ENCODE assay signal across 19 cellular contexts in genomic region chr12:26128180-26128579, GRCh38. TPM values are rescaled to one million over a fixed set of nuclear protein-coding genes. Genes with fewer than 3 reads are reported as not detected.
DNase-seq lines count a peak whose midpoint lies in the region; ATAC-seq, FAIRE-seq and TF ChIP-seq lines count a peak whose summit lies in the region.
"Had no signal": no experiment of that assay in that cellular context is flagged by ENCODE, and none has a peak within 500 bp of the region (broad histone marks: within the 10 kb centered on the region; RNA-seq: fewer than 3 reads in every experiment).

No MANE protein-coding gene starts in this region.

- no peak for ATAC-seq in HepG2
- no peak for ATAC-seq in GM19035 (IDR thresholded peaks at IDR 0.05; ENCODE audit: unreplicated experiment)
- ATAC-seq: A549; CD8-positive, alpha-beta T cell; K562 had no signal

- H3K9me2 ChIP-seq in GM23248 (ENCODE audit: insufficient read depth), result no peaks in the 10 kb centered on the region
- H3K9me2 ChIP-seq in PC-9 (ENCODE audit: insufficient read depth), result no peaks in the 10 kb centered on the region

- H3K4me3 ChIP-seq in GM23248 (no peak overlapping the region), PC-9 (peak overlapping the region; percentile 87; the same call in 1 of the 2 replicates), fibroblast of the aortic adventitia (ENCODE audit: low read depth, low read length) (no peak overlapping the region), HepG2 (replicated peaks in 1 of 3; ENCODE audit: insufficient read depth in 1 of 3, low read depth in 2 of 3, low read length in 3 of 3) (no peak overlapping the region), esophagus squamous epithelium (no peak overlapping the region)
- H3K4me3 ChIP-seq: A549, K562, Peyer's patch had no signal

- H3K27me3 ChIP-seq in GM23248 (replicated peaks; ENCODE audit: insufficient read depth), result no peaks in the 10 kb centered on the region
- H3K27me3 ChIP-seq in PC-9 (ENCODE audit: insufficient read depth, low read depth), result no peaks in the 10 kb centered on the region
- H3K27me3 ChIP-seq in HepG2 (ENCODE audit: control insufficient read depth in 1 of 2, insufficient read depth in 2 of 2, low read length in 2 of 2), result peaks cover 12 to 63% of the 10 kb centered on the region in 2 experiments
- H3K27me3 ChIP-seq in esophagus squamous epithelium, result peaks cover 0 to 77% (median under 1%) of the 10 kb centered on the region in 4 donors
- H3K27me3 ChIP-seq: Peyer's patch had no signal

- H3K79me2 ChIP-seq in GM23248 (ENCODE audit: insufficient read depth) (no peaks in the 10 kb centered on the region), PC-9 (ENCODE audit: low read depth) (peaks cover 32% of the 10 kb centered on the region), HepG2 (ENCODE audit: insufficient read depth, low read length) (no peaks in the 10 kb centered on the region)

- no peak overlapping the region for H3K27ac Mint-ChIP-seq in activated naive CD4-positive, alpha-beta T cell treated with anti-CD3 and anti-CD28 coated beads for 36 hours
- H3K27ac Mint-ChIP-seq: CD8-positive, alpha-beta T cell; H9 had no signal

- peaks cover 17% of the 10 kb centered on the region for H3K4me1 Mint-ChIP-seq in activated naive CD4-positive, alpha-beta T cell treated with anti-CD3 and anti-CD28 coated beads for 36 hours (ENCODE audit: low read depth)

- DNase-seq in AG20443 (ENCODE audit: low spot score) (peak; percentile 13), GM23248 (peak; percentile 36), PC-9 (peak in 1 of 2 experiments; percentile 69), fibroblast of the aortic adventitia (ENCODE audit: low read depth) (peak; percentile 55), HepG2 (ENCODE audit: low spot score) (no peak), esophagus squamous epithelium (lab: John Stamatoyannopoulos, UW) (no peak)
- DNase-seq in activated naive CD4-positive, alpha-beta T cell treated with anti-CD3 and anti-CD28 coated beads for 36 hours, result no peak
- DNase-seq: CD8-positive, alpha-beta T cell; H9; NCI-H1092; NCI-H1694 treated with DMSO at 0.1 percent for 48 hours; NCI-H774; Peyer's patch; SHP77 had no signal

- H2AFZ ChIP-seq in GM23248, result no peak overlapping the region
- no peak overlapping the region for H2AFZ ChIP-seq in PC-9
- no peak overlapping the region for H2AFZ ChIP-seq in HepG2 (ENCODE audit: low read length)

- peaks cover 33% of the 10 kb centered on the region for H3F3A ChIP-seq in GM23248 (ENCODE audit: insufficient read depth)
- peaks cover 52% of the 10 kb centered on the region for H3F3A ChIP-seq in PC-9 (ENCODE audit: insufficient read depth, low read depth)

- H3K9me3 ChIP-seq in GM23248 (ENCODE audit: low read depth) (no peaks in the 10 kb centered on the region), PC-9 (ENCODE audit: insufficient read depth, low read depth) (no peaks in the 10 kb centered on the region), HepG2 (ENCODE audit: low read length) (no peaks in the 10 kb centered on the region), esophagus squamous epithelium (no peaks in the 10 kb centered on the region)
- H3K9me3 ChIP-seq: A549, Peyer's patch had no signal

- H3K36me3 ChIP-seq in GM23248 (ENCODE audit: low read depth) (no peaks in the 10 kb centered on the region), PC-9 (ENCODE audit: low read depth) (no peaks in the 10 kb centered on the region; the same call in 1 of the 2 replicates), HepG2 (replicated peaks in 1 of 2; ENCODE audit: control insufficient read depth in 1 of 2, insufficient read depth in 2 of 2, low read length in 2 of 2) (no peaks in the 10 kb centered on the region), esophagus squamous epithelium (no peaks in the 10 kb centered on the region)
- H3K36me3 ChIP-seq: Peyer's patch had no signal

- H3K27ac ChIP-seq in GM23248 (no peak overlapping the region), PC-9 (peak overlapping the region; percentile 97), HepG2 (ENCODE audit: extremely low read length, insufficient read depth, low read length) (no peak overlapping the region), esophagus squamous epithelium (no peak overlapping the region)
- H3K27ac ChIP-seq: A549, Peyer's patch had no signal

- in situ Hi-C loops in GM23248 (cut with MboI) (no loop called here), HepG2 (cut with HindIII; ENCODE audit: extremely low pct_ligation_motif_present, low pct_unique_long_range_greater_than_20kb) (loop anchor here (10.0 kb wide), 1 partner anchor 187 kb away; no protein-coding TSS in a partner anchor)

- TF ChIP-seq CTCF in PC-9 (conservative IDR thresholded peaks at IDR 0.05) (no peak), fibroblast of the aortic adventitia (IDR thresholded peaks at IDR 0.05; ENCODE audit: insufficient read depth, low read length) (no peak), HepG2 (CRISPR knock-in tag; IDR thresholded peaks at IDR 0.05) (no peak), esophagus squamous epithelium (IDR thresholded peaks at IDR 0.05) (no peak)

- no peak for TF ChIP-seq RAD21 in HepG2 (CRISPR knock-in tag; IDR thresholded peaks at IDR 0.05)

- H4K20me1 ChIP-seq in GM23248 (ENCODE audit: insufficient read depth) (no peaks in the 10 kb centered on the region), PC-9 (ENCODE audit: insufficient read depth) (no peaks in the 10 kb centered on the region), HepG2 (ENCODE audit: insufficient read depth, low read length) (no peaks in the 10 kb centered on the region)

- H3K4me2 ChIP-seq in GM23248 (ENCODE audit: unreplicated experiment) (no peak overlapping the region), PC-9 (peak overlapping the region; percentile 99), HepG2 (ENCODE audit: low read depth, low read length) (no peak overlapping the region)
- H3K4me2 ChIP-seq: A549 had no signal

- H3K4me3 Mint-ChIP-seq in activated naive CD4-positive, alpha-beta T cell treated with anti-CD3 and anti-CD28 coated beads for 36 hours, result no peak overlapping the region

- POLR2A ChIA-PET in PC-9 (lab: Charles Lee; ENCODE audit: unreplicated experiment), result interaction anchor here (0.5 to 0.8 kb wide), 6 partner anchors 28 to 524 kb away, joined by 3 to 16 read pairs (median 6); no protein-coding TSS in a partner anchor
- POLR2A ChIA-PET in HepG2 (lab: Yijun Ruan, JAX), result no interaction called here

- peaks cover 25% of the 10 kb centered on the region for H3K4me1 ChIP-seq in GM23248 (ENCODE audit: insufficient read depth)
- peaks cover 25% of the 10 kb centered on the region for H3K4me1 ChIP-seq in PC-9 (replicated peaks; ENCODE audit: insufficient read depth)
- H3K4me1 ChIP-seq in HepG2 (ENCODE audit: insufficient read depth, low read length), result peaks cover 15% of the 10 kb centered on the region
- peaks cover 16 to 40% (median 31%) of the 10 kb centered on the region in 3 donors for H3K4me1 ChIP-seq in esophagus squamous epithelium

- CTCF ChIA-PET in PC-9 (lab: Charles Lee) (interaction anchor here (0.9 to 1.0 kb wide), 2 partner anchors 25 to 146 kb away, joined by 3 read pairs; no protein-coding TSS in a partner anchor), HepG2 (lab: Yijun Ruan, JAX; ENCODE audit: low intra/inter-chr PET ratio, low total read pairs) (no interaction called here)
- CTCF ChIA-PET in activated naive CD4-positive, alpha-beta T cell treated with anti-CD3 and anti-CD28 coated beads for 36 hours (lab: Charles Lee), result interaction anchor here (1.8 kb wide), 1 partner anchor 9 kb away, joined by 5 read pairs; no protein-coding TSS in a partner anchor

- TF ChIP-seq POLR2A in HepG2 (IDR thresholded peaks at IDR 0.05; ENCODE audit: insufficient read depth in 1 of 2, low read depth in 2 of 2, low read length in 2 of 2) (no peak), esophagus squamous epithelium (IDR thresholded peaks at IDR 0.05) (no peak)

- H3K27me3 Mint-ChIP-seq in activated naive CD4-positive, alpha-beta T cell treated with anti-CD3 and anti-CD28 coated beads for 36 hours (ENCODE audit: low read depth), result peaks cover 68% of the 10 kb centered on the region

- TF ChIP-seq EP300 in HepG2 (IDR thresholded peaks at IDR 0.05; ENCODE audit: low read depth in 2 of 2, low read length in 2 of 2), result no peak
- TF ChIP-seq EP300 in HepG2 (CRISPR knock-in tag; IDR thresholded peaks at IDR 0.05; ENCODE audit: borderline replicate concordance), result no peak

- no peaks in the 10 kb centered on the region for H3K36me3 Mint-ChIP-seq in activated naive CD4-positive, alpha-beta T cell treated with anti-CD3 and anti-CD28 coated beads for 36 hours (ENCODE audit: low read depth)
- H3K36me3 Mint-ChIP-seq: CD8-positive, alpha-beta T cell had no signal

- BruUV-seq in PC-9 (replicated peaks; lab: Mats Ljungman, UMichigan) (no TSS peak), HepG2 (replicated peaks; lab: Mats Ljungman, UMichigan) (no TSS peak)

- H3K9ac ChIP-seq in GM23248 (no peak overlapping the region), HepG2 (ENCODE audit: insufficient read depth, low read depth, low read length) (no peak overlapping the region)

- no peaks in the 10 kb centered on the region for H3K9me3 Mint-ChIP-seq in activated naive CD4-positive, alpha-beta T cell treated with anti-CD3 and anti-CD28 coated beads for 36 hours
- H3K9me3 Mint-ChIP-seq: CD8-positive, alpha-beta T cell had no signal

- intact Hi-C loops in PC-9 (cut with micrococcal nuclease; ENCODE audit: unreplicated experiment) (no loop called here), HepG2 (cut with micrococcal nuclease; ENCODE audit: unreplicated experiment) (no loop called here), esophagus squamous epithelium (cut with DNase I) (no loop called here)
- intact Hi-C loops in activated naive CD4-positive, alpha-beta T cell treated with anti-CD3 and anti-CD28 coated beads for 36 hours (cut with micrococcal nuclease), result no loop called here

- FAIRE-seq in HepG2 (lab: Jason Lieb, UNC), result no peak
- FAIRE-seq: A549, D721Med, HTR-8/SVneo, K562 had no signal

RNA-seq across cellular contexts. Expression of gene BHLHE41, which starts 3.3 kb away (rescaled TPM):
- total RNA-seq in GM23248 (2014; rRNA removed; shearing (Covaris generic)), result 0.76 and 1.6 TPM in 2 replicates
- polyA plus RNA-seq in GM23248 (2016; fragmentation: Nextera tagmentation; extraction: Ambion mirVana) (1.3 and 1.7 TPM in 2 replicates), HepG2 (2011; rRNA removed) (0.03 and 0.13 TPM in 2 replicates)
- total RNA-seq in PC-9 (2021) (30.0 and 57.1 TPM in 2 replicates), fibroblast of the aortic adventitia (ENCODE audit: low replicate concordance) (2.3 and 9.2 TPM in 2 replicates), HepG2 (2016; rRNA removed; fragmentation: Illumina TruSeq; extraction: Trizol) (not detected in 2 replicates), esophagus squamous epithelium (10 to 100 TPM in 1 of 4 donors, 1 to 10 TPM in 2, under 1 TPM in 1; 0.48 to 14.3 (median 1.7) TPM)
- not detected in 2 replicates for total RNA-seq in HepG2 (2016; cell fraction: cytosol; rRNA removed; fragmentation: Illumina TruSeq; extraction: Trizol; ENCODE audit: low read depth)
- not detected in 2 replicates for total RNA-seq in HepG2 (2016; cell fraction: insoluble cytoplasmic fraction; rRNA removed; fragmentation: Illumina TruSeq; extraction: Trizol)
- not detected in 2 replicates for total RNA-seq in HepG2 (2016; cell fraction: membrane; rRNA removed; fragmentation: Illumina TruSeq; extraction: Trizol)
- total RNA-seq in HepG2 (2016; cell fraction: nucleus; rRNA removed; fragmentation: Illumina TruSeq; extraction: Trizol), result not detected in 2 replicates
- polyA plus RNA-seq in HepG2 (2011; cell fraction: cytosol; rRNA removed), result 0.01 TPM in 2 replicates
- polyA plus RNA-seq in HepG2 (2011; cell fraction: nucleus; rRNA removed), result 0.08 and 0.40 TPM in 2 replicates
- not detected in 2 replicates for polyA plus RNA-seq in HepG2 (2012)
- polyA plus RNA-seq in HepG2 (2016; cell fraction: cytosol; fragmentation: Illumina TruSeq; extraction: Trizol; ENCODE audit: low read depth), result not detected in 2 replicates
- polyA plus RNA-seq in HepG2 (2016; cell fraction: insoluble cytoplasmic fraction; fragmentation: Illumina TruSeq; extraction: Trizol; ENCODE audit: low read depth), result not detected in 2 replicates
- not detected in 2 replicates for polyA plus RNA-seq in HepG2 (2016; cell fraction: membrane; fragmentation: Illumina TruSeq; extraction: Trizol; ENCODE audit: low read depth)
- polyA plus RNA-seq in HepG2 (2016; cell fraction: nucleus; fragmentation: Illumina TruSeq; extraction: Trizol; ENCODE audit: insufficient read depth, low read depth), result 0.15 TPM in 1 of 2 replicates, not detected in the other
- 0.06 TPM in 1 of 2 replicates, not detected in the other for polyA minus RNA-seq in HepG2 (2011; rRNA and poly(A)+ RNA removed; ENCODE audit: low replicate concordance)
- not detected in 2 replicates for polyA minus RNA-seq in HepG2 (2011; cell fraction: cytosol; rRNA and poly(A)+ RNA removed)
- not detected in 2 replicates for polyA minus RNA-seq in HepG2 (2011; cell fraction: nucleus; rRNA and poly(A)+ RNA removed)
- not detected for total RNA-seq in activated naive CD4-positive, alpha-beta T cell treated with anti-CD3 and anti-CD28 coated beads for 36 hours
- total RNA-seq: CD8-positive, alpha-beta T cell; K562 had no signal
- polyA plus RNA-seq: K562 had no signal

Comparison
In these comparisons a context has a peak if more than half of its experiments do, and no peak if none do; other contexts are left out.
1. DNase-seq: peak in AG20443 (single experiment), GM23248 (single experiment) and fibroblast of the aortic adventitia (single experiment); none in HepG2 (single experiment), activated naive CD4-positive, alpha-beta T cell treated with anti-CD3 and anti-CD28 coated beads for 36 hours (single experiment) and esophagus squamous epithelium (single experiment).